Comparison of ENCODE assay signal across 1 cellular context in genomic region chr12:100200450-100201181, GRCh38.
TF ChIP-seq lines count a peak whose summit lies in the region.

Gene ACTR6, plus strand, starts transcription at chr12:100200815. Its CDS starts 37 bp downstream, at chr12:100200852.

TF ChIP-seq in HepG2, 621 proteins besides CTCF, POLR2A, EP300 and RAD21 (continued from another document and continues in another):
- TF ChIP-seq ZBTB44 (CRISPR knock-in tag; IDR thresholded peaks at IDR 0.05) (no peak), ZNF768 (CRISPR knock-in tag; IDR thresholded peaks at IDR 0.05) (no peak), KDM5B (CRISPR knock-in tag; IDR thresholded peaks at IDR 0.05; ENCODE audit: borderline replicate concordance) (no peak), ATF1 (CRISPR knock-in tag; IDR thresholded peaks at IDR 0.05) (peak; percentile 80), RFX3 (CRISPR knock-in tag; IDR thresholded peaks at IDR 0.05) (peak; percentile 98), FLYWCH1 (CRISPR knock-in tag; IDR thresholded peaks at IDR 0.05) (no peak), SNAPC2 (CRISPR knock-in tag; IDR thresholded peaks at IDR 0.05) (no peak), ZNF75D (CRISPR knock-in tag; IDR thresholded peaks at IDR 0.05; ENCODE audit: borderline replicate concordance) (no peak), ZSCAN21 (CRISPR knock-in tag; IDR thresholded peaks at IDR 0.05; ENCODE audit: borderline replicate concordance) (no peak), ETV5 (CRISPR knock-in tag; IDR thresholded peaks at IDR 0.05; ENCODE audit: borderline replicate concordance) (peak; percentile 92), SPEN (CRISPR knock-in tag; IDR thresholded peaks at IDR 0.05; ENCODE audit: low read depth) (peak; percentile 80), NR3C1 (CRISPR knock-in tag; IDR thresholded peaks at IDR 0.05) (no peak), SATB2 (CRISPR knock-in tag; IDR thresholded peaks at IDR 0.05) (no peak), SMYD3 (CRISPR knock-in tag; IDR thresholded peaks at IDR 0.05) (no peak), ERF (CRISPR knock-in tag; IDR thresholded peaks at IDR 0.05) (no peak), ZNF557 (CRISPR knock-in tag; IDR thresholded peaks at IDR 0.05) (no peak), NR2F6 (IDR thresholded peaks at IDR 0.05) (peak; percentile 43; the same call in 1 of the 2 replicates), NR2F6 (CRISPR knock-in tag; IDR thresholded peaks at IDR 0.05) (peak; percentile 43; the same call in 1 of the 2 replicates), RFX1 (IDR thresholded peaks at IDR 0.05) (peak; percentile 91), CEBPZ (IDR thresholded peaks at IDR 0.05; ENCODE audit: low read length) (no peak), REPIN1 (CRISPR knock-in tag; IDR thresholded peaks at IDR 0.05; ENCODE audit: borderline replicate concordance, low read depth) (no peak), ZNF232 (CRISPR knock-in tag; IDR thresholded peaks at IDR 0.05; ENCODE audit: borderline replicate concordance) (peak; percentile 60; the same call in 1 of the 2 replicates), SMARCC2 (IDR thresholded peaks at IDR 0.05) (no peak), ZNF335 (CRISPR knock-in tag; IDR thresholded peaks at IDR 0.05) (no peak), ZNF251 (CRISPR knock-in tag; IDR thresholded peaks at IDR 0.05) (no peak), PLSCR1 (CRISPR knock-in tag; IDR thresholded peaks at IDR 0.05; ENCODE audit: borderline replicate concordance) (no peak), TFDP1 (CRISPR knock-in tag; IDR thresholded peaks at IDR 0.05; ENCODE audit: borderline replicate concordance) (peak; percentile 40; the same call in 1 of the 2 replicates), ZNF414 (CRISPR knock-in tag; IDR thresholded peaks at IDR 0.05) (no peak), ZNF234 (CRISPR knock-in tag; conservative IDR thresholded peaks at IDR 0.05) (no peak), U2AF1 (optimal IDR thresholded peaks at IDR 0.05; ENCODE audit: low read depth, low read length) (no peak), ZNF703 (CRISPR knock-in tag; IDR thresholded peaks at IDR 0.05; ENCODE audit: borderline replicate concordance) (no peak), MYNN (CRISPR knock-in tag; IDR thresholded peaks at IDR 0.05; ENCODE audit: low read depth) (no peak), HIVEP1 (CRISPR knock-in tag; IDR thresholded peaks at IDR 0.05) (no peak), ZFP82 (CRISPR knock-in tag; IDR thresholded peaks at IDR 0.05; ENCODE audit: borderline replicate concordance) (no peak), RAD51 (IDR thresholded peaks at IDR 0.05; ENCODE audit: borderline replicate concordance) (no peak), CBFB (CRISPR knock-in tag; IDR thresholded peaks at IDR 0.05) (peak; percentile 57; the same call in 1 of the 2 replicates), KAT7 (CRISPR knock-in tag; IDR thresholded peaks at IDR 0.05; ENCODE audit: borderline replicate concordance) (0 out of 2 replicates have a peak, but pooled peaks have one; percentile 47), ZNF143 (CRISPR knock-in tag; IDR thresholded peaks at IDR 0.05) (peak; percentile 23; the same call in 1 of the 2 replicates), DDIT3 (CRISPR knock-in tag; IDR thresholded peaks at IDR 0.05) (no peak), PAWR (CRISPR knock-in tag; IDR thresholded peaks at IDR 0.05; ENCODE audit: borderline replicate concordance) (no peak), ZNF790 (CRISPR knock-in tag; IDR thresholded peaks at IDR 0.05; ENCODE audit: borderline replicate concordance) (no peak), TBX2 (CRISPR knock-in tag; IDR thresholded peaks at IDR 0.05; ENCODE audit: borderline replicate concordance) (0 out of 2 replicates have a peak, but pooled peaks have one; percentile 46), ADNP (CRISPR knock-in tag; IDR thresholded peaks at IDR 0.05) (no peak), ZNF44 (CRISPR knock-in tag; IDR thresholded peaks at IDR 0.05) (no peak; the same call in 1 of the 2 replicates), ZNF446 (CRISPR knock-in tag; IDR thresholded peaks at IDR 0.05) (no peak), DR1 (CRISPR knock-in tag; IDR thresholded peaks at IDR 0.05) (peak; percentile 48), ZNF510 (CRISPR knock-in tag; IDR thresholded peaks at IDR 0.05; ENCODE audit: low read depth) (no peak), TBP (CRISPR knock-in tag; IDR thresholded peaks at IDR 0.05) (no peak), XRCC5 (optimal IDR thresholded peaks at IDR 0.05; ENCODE audit: low read length) (peak; percentile 62), ZNF841 (CRISPR knock-in tag; IDR thresholded peaks at IDR 0.05; ENCODE audit: borderline replicate concordance) (no peak), ZNF704 (CRISPR knock-in tag; IDR thresholded peaks at IDR 0.05; ENCODE audit: borderline replicate concordance) (no peak; the same call in 1 of the 2 replicates), ZNF329 (CRISPR knock-in tag; IDR thresholded peaks at IDR 0.05; ENCODE audit: low read depth) (no peak), ZNF605 (CRISPR knock-in tag; IDR thresholded peaks at IDR 0.05) (peak; percentile 72), CEBPB (IDR thresholded peaks at IDR 0.05; ENCODE audit: borderline replicate concordance, low read depth, low read length) (no peak), ZBTB26 (CRISPR knock-in tag; IDR thresholded peaks at IDR 0.05; ENCODE audit: borderline replicate concordance) (0 out of 2 replicates have a peak, but pooled peaks have one; percentile 63), SALL2 (CRISPR knock-in tag; IDR thresholded peaks at IDR 0.05) (0 out of 2 replicates have a peak, but pooled peaks have one; percentile 75), HNF4A (CRISPR knock-in tag; IDR thresholded peaks at IDR 0.05) (0 out of 2 replicates have a peak, but pooled peaks have one; percentile 3), MED8 (CRISPR knock-in tag; IDR thresholded peaks at IDR 0.05; ENCODE audit: insufficient replicate concordance) (no peak), NR2F2 (IDR thresholded peaks at IDR 0.05; ENCODE audit: borderline replicate concordance, low read depth) (no peak), RORA (CRISPR knock-in tag; IDR thresholded peaks at IDR 0.05) (no peak), CENPBD1 (CRISPR knock-in tag; IDR thresholded peaks at IDR 0.05; ENCODE audit: borderline replicate concordance, low read depth) (no peak), TEAD3 (CRISPR knock-in tag; optimal IDR thresholded peaks at IDR 0.05; ENCODE audit: borderline replicate concordance) (peak; percentile 40), YEATS2 (CRISPR knock-in tag; IDR thresholded peaks at IDR 0.05; ENCODE audit: borderline replicate concordance) (peak; percentile 85), POLR2G (IDR thresholded peaks at IDR 0.05; ENCODE audit: low read depth, low read length) (peak; percentile 86), KDM4B (CRISPR knock-in tag; IDR thresholded peaks at IDR 0.05) (no peak), BHLHE40 (IDR thresholded peaks at IDR 0.05; ENCODE audit: low read length) (no peak), ZNF24 (IDR thresholded peaks at IDR 0.05) (no peak), CCDC6 (CRISPR knock-in tag; IDR thresholded peaks at IDR 0.05) (no peak), ZNF639 (CRISPR knock-in tag; conservative IDR thresholded peaks at IDR 0.05) (no peak), CBX1 (IDR thresholded peaks at IDR 0.05; ENCODE audit: low read depth) (no peak), ZNF607 (CRISPR knock-in tag; IDR thresholded peaks at IDR 0.05; ENCODE audit: borderline replicate concordance) (0 out of 2 replicates have a peak, but pooled peaks have one; percentile 36), BRD4 (CRISPR knock-in tag; IDR thresholded peaks at IDR 0.05) (no peak)
